22 cellular contexts compared by ENCODE assay signal in the genomic region with DNA sequence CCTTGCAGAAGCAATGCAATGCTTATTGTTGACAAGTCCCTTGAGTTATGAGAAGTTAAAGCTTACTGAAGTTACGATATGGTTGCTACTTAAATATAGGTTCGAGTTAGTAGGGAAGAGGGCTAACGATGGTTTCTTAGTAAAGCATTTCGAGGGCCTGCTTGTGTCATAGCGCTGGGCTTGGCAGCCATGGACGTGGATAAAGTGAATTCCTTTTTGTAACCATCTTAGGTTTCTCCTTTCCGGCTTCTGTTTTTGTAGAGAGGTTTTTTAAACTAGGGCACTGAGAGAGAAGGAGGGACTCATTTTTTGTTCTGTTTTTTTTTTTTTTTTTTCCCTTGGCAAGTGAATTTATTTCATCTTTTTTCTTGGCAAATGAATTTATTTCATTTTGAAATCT.
"Had no signal": no experiment of that assay in that cellular context is flagged by ENCODE, and none has a peak within 500 bp of the region (broad histone marks: within the 10 kb centered on the region; RNA-seq: fewer than 3 reads in every experiment).

No MANE protein-coding gene starts in this region.

- H3K27me3 Mint-ChIP-seq: progenitor cell of endocrine pancreas; stimulated activated naive B cell treated with anti-CD40 and anti-IgM and Interleukin-4, amounts not matched to agents 10 μg/mL and 1 μg/mL and 100 μg/mL, for 72 hours had no signal

- H3K9me3 ChIP-seq: neutrophil, right lobe of liver, suprapubic skin, vagina had no signal

- ATAC-seq: esophagus mucosa; left lobe of liver; natural killer cell; right lobe of liver; stimulated activated naive B cell treated with anti-CD40 and anti-IgM and Interleukin-4, amounts not matched to agents 10 μg/mL and 1 μg/mL and 100 μg/mL, for 72 hours had no signal

- H3K27ac Mint-ChIP-seq: memory B cell; natural killer cell; progenitor cell of endocrine pancreas; stimulated activated naive B cell treated with anti-CD40 and anti-IgM and Interleukin-4, amounts not matched to agents 10 μg/mL and 1 μg/mL and 100 μg/mL, for 72 hours; stimulated activated naive CD8-positive, alpha-beta T cell treated with anti-CD3 and anti-CD28 coated beads, Interleukin-15, Interleukin-2, amounts not matched to agents 100 ng/mL and 50 ng/mL, for 24 hours had no signal

- H3K9me3 Mint-ChIP-seq: memory B cell; natural killer cell; stimulated activated naive B cell treated with anti-CD40 and anti-IgM and Interleukin-4, amounts not matched to agents 10 μg/mL and 1 μg/mL and 100 μg/mL, for 72 hours; stimulated activated naive CD8-positive, alpha-beta T cell treated with anti-CD3 and anti-CD28 coated beads, Interleukin-15, Interleukin-2, amounts not matched to agents 100 ng/mL and 50 ng/mL, for 24 hours had no signal

- H3K4me3 Mint-ChIP-seq: memory B cell; natural killer cell; stimulated activated naive B cell treated with anti-CD40 and anti-IgM and Interleukin-4, amounts not matched to agents 10 μg/mL and 1 μg/mL and 100 μg/mL, for 72 hours; stimulated activated naive CD8-positive, alpha-beta T cell treated with anti-CD3 and anti-CD28 coated beads, Interleukin-15, Interleukin-2, amounts not matched to agents 100 ng/mL and 50 ng/mL, for 24 hours had no signal

- H3K27ac ChIP-seq: dorsolateral prefrontal cortex, epithelial cell of prostate, neutrophil, parathyroid adenoma, right lobe of liver, suprapubic skin, vagina had no signal

- H3K4me1 Mint-ChIP-seq: memory B cell, natural killer cell had no signal

- H2AFZ ChIP-seq: parathyroid adenoma had no signal

- H3K36me3 Mint-ChIP-seq: memory B cell; natural killer cell; stimulated activated naive B cell treated with anti-CD40 and anti-IgM and Interleukin-4, amounts not matched to agents 10 μg/mL and 1 μg/mL and 100 μg/mL, for 72 hours had no signal

- H3K4me1 ChIP-seq: parathyroid adenoma, right lobe of liver had no signal

- H3K79me2 ChIP-seq: parathyroid adenoma had no signal

- H3K9ac ChIP-seq: parathyroid adenoma had no signal

- H3K4me3 ChIP-seq: dorsolateral prefrontal cortex, lung, right lobe of liver, suprapubic skin, vagina had no signal

- DNase-seq: dorsolateral prefrontal cortex; effector CD4-positive, alpha-beta T cell; foreskin melanocyte; head of caudate nucleus; natural killer cell; right lobe of liver; small intestine; stimulated activated CD4-positive, alpha-beta T cell treated with anti-CD3 and anti-CD28 coated beads, Interleukin-15, amount 100 ng/mL, for 24 hours; stimulated activated CD4-positive, alpha-beta T cell treated with anti-CD3 and anti-CD28 coated beads, Interleukin-2, amount 100 ng/mL, for 48 hours; stimulated activated naive B cell treated with anti-CD40 and anti-IgM and Interleukin-4, amounts not matched to agents 10 μg/mL and 1 μg/mL and 100 μg/mL, for 72 hours; trophoblast cell had no signal

- H3K27me3 ChIP-seq: dorsolateral prefrontal cortex, neutrophil, right lobe of liver, suprapubic skin, vagina had no signal
